20 cellular contexts compared by ENCODE assay signal in genomic region chr7:29974286-29974685, GRCh38. TPM values are rescaled to one million over a fixed set of nuclear protein-coding genes. Genes with fewer than 3 reads are reported as not detected.
DNase-seq lines count a peak whose midpoint lies in the region; ATAC-seq and TF ChIP-seq lines count a peak whose summit lies in the region.
"Had no signal": no experiment of that assay in that cellular context is flagged by ENCODE, and none has a peak within 500 bp of the region (broad histone marks: within the 10 kb centered on the region; RNA-seq: fewer than 3 reads in every experiment).

No MANE protein-coding gene starts in this region.

- no TSS peak for BruUV-seq in Calu3 (replicated peaks; lab: Mats Ljungman, UMichigan)

- no peaks in the 10 kb centered on the region for H3K9me3 Mint-ChIP-seq in chondrocyte (ENCODE audit: low read depth)
- no peaks in the 10 kb centered on the region for H3K9me3 Mint-ChIP-seq in nephron
- H3K9me3 Mint-ChIP-seq in activated CD4-positive, alpha-beta T cell treated with anti-CD3 and anti-CD28 coated beads for 36 hours (ENCODE audit: low read depth) = no peaks in the 10 kb centered on the region
- H3K9me3 Mint-ChIP-seq in Calu3 (ENCODE audit: low read depth, unreplicated experiment) = no peaks in the 10 kb centered on the region
- H3K9me3 Mint-ChIP-seq: CD14-positive monocyte; CD4-positive, alpha-beta T cell; CD8-positive, alpha-beta memory T cell; HFFc6 had no signal

- in situ Hi-C loops in G401 (cut with HindIII; ENCODE audit: low sequenced_read_pairs) = no loop called here

- DNase-seq in G401 (ENCODE audit: low spot score) (peak; percentile 69), amniotic epithelial cell (ENCODE audit: low read depth) (peak; percentile 57), chondrocyte (ENCODE audit: low spot score) (no peak), SHP77 (lab: John Stamatoyannopoulos, UW) (no peak), Calu3 (no peak)
- no peak for DNase-seq in effector CD8-positive, alpha-beta T cell (lab: John Stamatoyannopoulos, UW)
- no peak for DNase-seq in activated CD4-positive, alpha-beta T cell treated with anti-CD3 and anti-CD28 coated beads for 36 hours
- DNase-seq: 8988T; ACHN; AML-193; BE2C; CD4-positive, alpha-beta T cell; CD8-positive, alpha-beta memory T cell; DMS53; DMS79 treated with DMSO at 0.1 percent for 48 hours; GOT3; HFFc6 had no signal

- H3K4me3 Mint-ChIP-seq in chondrocyte (ENCODE audit: unreplicated experiment) = no peak overlapping the region
- no peak overlapping the region for H3K4me3 Mint-ChIP-seq in nephron
- no peak overlapping the region for H3K4me3 Mint-ChIP-seq in activated CD4-positive, alpha-beta T cell treated with anti-CD3 and anti-CD28 coated beads for 36 hours
- H3K4me3 Mint-ChIP-seq in Calu3 (ENCODE audit: low read depth, unreplicated experiment) = no peak overlapping the region
- H3K4me3 Mint-ChIP-seq: CD14-positive monocyte; CD4-positive, alpha-beta T cell; CD8-positive, alpha-beta memory T cell; HFFc6 had no signal

- no peak for ATAC-seq in activated CD4-positive, alpha-beta T cell treated with anti-CD3 and anti-CD28 coated beads for 36 hours
- ATAC-seq: A549 had no signal

- POLR2A ChIA-PET in activated CD4-positive, alpha-beta T cell treated with anti-CD3 and anti-CD28 coated beads for 36 hours (lab: Charles Lee) = interaction anchor here (0.6 kb wide), 1 partner anchor 43 kb away, joined by 4 read pairs; no protein-coding TSS in a partner anchor

- intact Hi-C loops in activated CD4-positive, alpha-beta T cell treated with anti-CD3 and anti-CD28 coated beads for 36 hours (cut with DNase I, micrococcal nuclease) = no loop called here
- intact Hi-C loops in Calu3 (cut with micrococcal nuclease; ENCODE audit: unreplicated experiment) = no loop called here

- H3K27ac Mint-ChIP-seq in chondrocyte (ENCODE audit: unreplicated experiment) (peak overlapping the region; percentile 17), nephron (peak overlapping the region in 2 of 3 experiments; percentile 65 to 82), Calu3 (ENCODE audit: unreplicated experiment) (no peak overlapping the region)
- no peak overlapping the region for H3K27ac Mint-ChIP-seq in activated CD4-positive, alpha-beta T cell treated with anti-CD3 and anti-CD28 coated beads for 36 hours
- H3K27ac Mint-ChIP-seq: CD14-positive monocyte; CD4-positive, alpha-beta T cell; HFFc6 had no signal

- H3K27me3 Mint-ChIP-seq in chondrocyte (ENCODE audit: low read depth) = no peaks in the 10 kb centered on the region
- no peaks in the 10 kb centered on the region for H3K27me3 Mint-ChIP-seq in nephron (ENCODE audit: low read depth)
- H3K27me3 Mint-ChIP-seq in activated CD4-positive, alpha-beta T cell treated with anti-CD3 and anti-CD28 coated beads for 36 hours = peaks cover 4% of the 10 kb centered on the region
- H3K27me3 Mint-ChIP-seq in Calu3 (ENCODE audit: unreplicated experiment) = no peaks in the 10 kb centered on the region

- TF ChIP-seq CTCF in chondrocyte (IDR thresholded peaks at IDR 0.05) (no peak), nephron (IDR thresholded peaks at IDR 0.05; ENCODE audit: unreplicated experiment in 3 of 3) (no peak), Calu3 (IDR thresholded peaks at IDR 0.05; ENCODE audit: unreplicated experiment) (no peak)

- H3K4me1 Mint-ChIP-seq in chondrocyte (ENCODE audit: low read depth) (peaks cover 56% of the 10 kb centered on the region), nephron (peaks cover 38% of the 10 kb centered on the region), Calu3 (ENCODE audit: low read depth, unreplicated experiment) (peaks cover 22% of the 10 kb centered on the region)
- H3K4me1 Mint-ChIP-seq in activated CD4-positive, alpha-beta T cell treated with anti-CD3 and anti-CD28 coated beads for 36 hours = peaks cover 10% of the 10 kb centered on the region

- peaks cover 1% of the 10 kb centered on the region for H3K36me3 Mint-ChIP-seq in chondrocyte (ENCODE audit: low read depth)
- peaks cover 28% of the 10 kb centered on the region for H3K36me3 Mint-ChIP-seq in nephron (ENCODE audit: low read depth)
- no peaks in the 10 kb centered on the region for H3K36me3 Mint-ChIP-seq in activated CD4-positive, alpha-beta T cell treated with anti-CD3 and anti-CD28 coated beads for 36 hours (ENCODE audit: low read depth)
- H3K36me3 Mint-ChIP-seq in Calu3 (ENCODE audit: insufficient read depth, unreplicated experiment) = peaks cover 5% of the 10 kb centered on the region
- H3K36me3 Mint-ChIP-seq: CD14-positive monocyte; CD8-positive, alpha-beta memory T cell had no signal

- CTCF ChIA-PET in activated CD4-positive, alpha-beta T cell treated with anti-CD3 and anti-CD28 coated beads for 36 hours (lab: Charles Lee) = no interaction called here
- CTCF ChIA-PET in Calu3 (lab: Charles Lee) = no interaction called here

RNA-seq across cellular contexts. Expression of gene SCRN1, which starts 15.3 kb away (rescaled TPM):
- 77.4 and 101 TPM in 2 replicates for total RNA-seq in G401 (2014; rRNA removed; shearing (Covaris generic))
- 111 to 129 TPM (median 129 TPM) in 3 replicates for total RNA-seq in chondrocyte
- 1 to 10 TPM; 3.8 to 4.4 TPM for total RNA-seq in activated CD4-positive, alpha-beta T cell treated with anti-CD3 and anti-CD28 coated beads for 36 hours
- total RNA-seq in Calu3 (2022) = 116 and 130 TPM in 2 replicates

RNA-seq across cellular contexts. Expression of gene FKBP14, which starts 52.2 kb away (rescaled TPM):
- 5.9 and 13.1 TPM in 2 replicates for total RNA-seq in G401 (2014; rRNA removed; shearing (Covaris generic))
- 72.1 to 103 TPM (median 74.7 TPM) in 3 replicates for total RNA-seq in chondrocyte
- total RNA-seq in activated CD4-positive, alpha-beta T cell treated with anti-CD3 and anti-CD28 coated beads for 36 hours = 1 to 10 TPM; 7.2 to 8.3 TPM
- 26.2 and 30.5 TPM in 2 replicates for total RNA-seq in Calu3 (2022)

RNA-seq across cellular contexts. Expression of gene PLEKHA8, which starts 53.9 kb away (rescaled TPM):
- 13.7 and 21.5 TPM in 2 replicates for total RNA-seq in G401 (2014; rRNA removed; shearing (Covaris generic))
- total RNA-seq in chondrocyte (17.7 to 20.3 TPM (median 17.7 TPM) in 3 replicates), Calu3 (2022) (25.0 and 27.6 TPM in 2 replicates)
- total RNA-seq in activated CD4-positive, alpha-beta T cell treated with anti-CD3 and anti-CD28 coated beads for 36 hours = 10 to 100 TPM in 1 of 2 experiments, 1 to 10 TPM in 1; 9.0 to 11.1 TPM

Comparison
In these comparisons a context has a peak if more than half of its experiments do, and no peak if none do; other contexts are left out.
1. DNase-seq: peak in G401 (single experiment) and amniotic epithelial cell (single experiment); none in chondrocyte (single experiment), effector CD8-positive, alpha-beta T cell (single experiment), activated CD4-positive, alpha-beta T cell treated with anti-CD3 and anti-CD28 coated beads for 36 hours (single experiment), SHP77 (0 of 2) and Calu3 (single experiment).
2. H3K27ac Mint-ChIP-seq: peak in chondrocyte (single experiment) and nephron (2 of 3); none in activated CD4-positive, alpha-beta T cell treated with anti-CD3 and anti-CD28 coated beads for 36 hours (single experiment) and Calu3 (single experiment).
3. RNA of gene SCRN1, which starts 15.3 kb away (total RNA-seq): 111 to 129 TPM in chondrocyte, 116 to 130 TPM in Calu3 and 77.4 to 101 TPM in G401; 3.8 to 4.4 TPM in activated CD4-positive, alpha-beta T cell treated with anti-CD3 and anti-CD28 coated beads for 36 hours; every median in the first group is over 10 times any median in the second.